9 cellular contexts compared by ENCODE assay signal in genomic region chr7:129923709-129924108, GRCh38.
DNase-seq lines count a peak whose midpoint lies in the region; ATAC-seq, FAIRE-seq and TF ChIP-seq lines count a peak whose summit lies in the region.
"Had no signal": no experiment of that assay in that cellular context is flagged by ENCODE, and none has a peak within 500 bp of the region (broad histone marks: within the 10 kb centered on the region; RNA-seq: fewer than 3 reads in every experiment).

No MANE protein-coding gene starts in this region.

- H3K27ac ChIP-seq in brain microvascular endothelial cell, result peak overlapping the region; percentile 61
- H3K27ac ChIP-seq: upper lobe of left lung had no signal

- ATAC-seq in GM18858 (IDR thresholded peaks at IDR 0.05; ENCODE audit: unreplicated experiment) (peak; percentile 65), HG03196 (IDR thresholded peaks at IDR 0.05; ENCODE audit: unreplicated experiment) (peak; percentile 60), GM21619 (IDR thresholded peaks at IDR 0.05; ENCODE audit: unreplicated experiment) (no peak), GM21576 (IDR thresholded peaks at IDR 0.05; ENCODE audit: unreplicated experiment) (no peak)

- FAIRE-seq in D721Med (lab: Jason Lieb, UNC), result no peak

- TF ChIP-seq CTCF in brain microvascular endothelial cell (IDR thresholded peaks at IDR 0.05; ENCODE audit: low read depth, low read length, missing control alignments) (no peak), D721Med (IDR thresholded peaks at IDR 0.05; ENCODE audit: insufficient read depth, missing control alignments) (no peak)

- no peaks in the 10 kb centered on the region for H3K27me3 ChIP-seq in brain microvascular endothelial cell (replicated peaks)
- H3K27me3 ChIP-seq: upper lobe of left lung had no signal

- H3K4me3 ChIP-seq in brain microvascular endothelial cell (ENCODE audit: low read depth, low read length), result no peak overlapping the region
- no peak overlapping the region for H3K4me3 ChIP-seq in skeletal muscle cell (ENCODE audit: low read depth, low read length)
- H3K4me3 ChIP-seq: upper lobe of left lung had no signal

- H3K36me3 ChIP-seq in brain microvascular endothelial cell (replicated peaks), result peaks cover 7% of the 10 kb centered on the region

- DNase-seq in brain microvascular endothelial cell (peak; percentile 85), skeletal muscle cell (ENCODE audit: low read depth) (peak; percentile 24), NCI-H1092 (lab: John Stamatoyannopoulos, UW) (no peak), D721Med (ENCODE audit: insufficient read length, low spot score) (no peak)
- DNase-seq: upper lobe of left lung had no signal

- in situ Hi-C loops in brain microvascular endothelial cell (cut with HindIII; ENCODE audit: low pct_ligation_motif_present, low sequenced_read_pairs), result no loop called here

Comparison
In these comparisons a context has a peak if more than half of its experiments do, and no peak if none do; other contexts are left out.
1. ATAC-seq: peak in GM18858 (single experiment) and HG03196 (single experiment); none in GM21619 (single experiment) and GM21576 (single experiment).
2. DNase-seq: peak in brain microvascular endothelial cell (single experiment) and skeletal muscle cell (single experiment); none in NCI-H1092 (single experiment) and D721Med (single experiment).